Comparison of ENCODE assay signal across 16 cellular contexts in the genomic region with DNA sequence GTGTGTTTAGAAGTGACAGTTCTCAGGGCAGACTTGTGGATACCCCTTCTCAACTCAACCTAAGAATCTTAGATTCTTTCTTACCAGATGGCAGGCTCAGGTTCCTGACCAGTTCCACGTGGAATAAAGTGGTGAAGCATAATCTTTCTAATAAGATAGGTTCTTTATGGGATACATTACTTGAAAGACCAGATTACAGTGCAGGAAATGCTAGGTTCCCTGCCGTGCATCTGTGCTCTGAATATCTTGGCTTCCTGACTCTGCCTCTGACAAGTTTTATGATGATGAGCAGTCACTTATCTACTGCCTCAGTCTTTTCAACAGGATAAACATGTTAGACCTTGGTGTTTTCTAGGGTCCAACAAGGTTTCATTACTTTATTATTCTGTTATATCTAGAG.
"Had no signal": no experiment of that assay in that cellular context is flagged by ENCODE, and none has a peak within 500 bp of the region (broad histone marks: within the 10 kb centered on the region; RNA-seq: fewer than 3 reads in every experiment).

No MANE protein-coding gene starts in this region.

- H3K4me1 ChIP-seq: adrenal gland, sigmoid colon, upper lobe of right lung had no signal

- H3K27me3 ChIP-seq: adrenal gland, sigmoid colon, upper lobe of right lung had no signal

- H3K27me3 Mint-ChIP-seq: central memory CD8-positive, alpha-beta T cell; stimulated activated naive CD8-positive, alpha-beta T cell treated with anti-CD3 and anti-CD28 coated beads, Interleukin-15, Interleukin-2, amounts not matched to agents 100 ng/mL and 50 ng/mL, for 24 hours had no signal

- H3K27ac Mint-ChIP-seq: endodermal cell; stimulated activated naive CD8-positive, alpha-beta T cell treated with anti-CD3 and anti-CD28 coated beads, Interleukin-15, Interleukin-2, amounts not matched to agents 100 ng/mL and 50 ng/mL, for 24 hours had no signal

- H3K4me3 ChIP-seq: adrenal gland, sigmoid colon, upper lobe of right lung had no signal

- ATAC-seq: activated CD4-positive, CD25-positive, alpha-beta regulatory T cell treated with anti-CD3 and anti-CD28 coated beads, Interleukin-2, amount 50 U/mL, for 24 hours; left ventricle myocardium superior; upper lobe of right lung had no signal

- H3K4me3 Mint-ChIP-seq: central memory CD8-positive, alpha-beta T cell; endodermal cell; neural crest cell; stimulated activated naive CD8-positive, alpha-beta T cell treated with anti-CD3 and anti-CD28 coated beads, Interleukin-15, Interleukin-2, amounts not matched to agents 100 ng/mL and 50 ng/mL, for 24 hours had no signal

- DNase-seq: activated CD4-positive, alpha-beta T cell treated with anti-CD3 and anti-CD28 coated beads, Interleukin-2, amount 50 U/mL, for 4 hours; activated naive CD4-positive, alpha-beta T cell treated with anti-CD3 and anti-CD28 coated beads, Interleukin-2, amount 50 U/mL, for 16 hours; activated T-cell treated with anti-CD3 and anti-CD28 coated beads, Interleukin-2, amount 50 U/mL, for 1 hour; adrenal gland; dermis blood vessel endothelial cell; endodermal cell; hippocampal formation; left ventricle myocardium superior; sigmoid colon; stimulated activated CD4-positive, alpha-beta T cell treated with anti-CD3 and anti-CD28 coated beads, Interleukin-12 subunit alpha, Interleukin-12 subunit beta, amount 100 ng/mL, for 4 hours; stimulated activated CD4-positive, alpha-beta T cell treated with anti-CD3 and anti-CD28 coated beads, Interleukin-2, amount 100 ng/mL, for 48 hours; upper lobe of right lung had no signal

- H3K9me3 Mint-ChIP-seq: central memory CD8-positive, alpha-beta T cell; endodermal cell; neural crest cell; stimulated activated naive CD8-positive, alpha-beta T cell treated with anti-CD3 and anti-CD28 coated beads, Interleukin-15, Interleukin-2, amounts not matched to agents 100 ng/mL and 50 ng/mL, for 24 hours had no signal

- H3K4me1 Mint-ChIP-seq: neural crest cell had no signal

- H3K9me3 ChIP-seq: adrenal gland, sigmoid colon, upper lobe of right lung had no signal

- H3K36me3 ChIP-seq: adrenal gland, sigmoid colon, upper lobe of right lung had no signal
